Comparison of ENCODE assay signal across 1 cellular context in the genomic region with DNA sequence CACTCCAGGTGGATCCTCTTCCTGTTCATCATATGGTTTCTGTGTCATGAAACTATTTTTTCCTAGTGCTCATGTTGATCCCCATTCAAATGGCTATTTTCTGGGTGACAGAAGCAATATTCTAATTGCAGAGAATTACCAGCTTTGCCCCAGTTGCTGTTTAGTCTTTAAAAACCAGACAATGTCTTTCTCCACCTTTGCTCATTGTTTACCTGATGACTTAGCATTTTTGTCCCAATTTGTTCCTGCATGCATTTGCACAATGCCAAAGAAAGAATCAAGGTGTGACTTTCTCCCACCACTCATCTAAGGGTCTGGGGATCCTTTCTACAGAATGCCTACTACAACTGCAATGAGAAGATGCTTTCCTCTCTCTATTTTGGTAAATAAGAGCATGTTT.
TF ChIP-seq lines count a peak whose summit lies in the region.

No MANE protein-coding gene starts in this region.

TF ChIP-seq in K562, 482 proteins besides CTCF, POLR2A, EP300 and RAD21 (continued from another document):
- TF ChIP-seq ATF3 (IDR thresholded peaks at IDR 0.05) (no peak), ATF3 (CRISPR knock-in tag; conservative IDR thresholded peaks at IDR 0.05) (no peak), ZNF316 (IDR thresholded peaks at IDR 0.05) (peak; percentile 86), C11orf30 (IDR thresholded peaks at IDR 0.05; ENCODE audit: low read depth) (peak; percentile 87), GATA2 (CRISPR knock-in tag; IDR thresholded peaks at IDR 0.05) (no peak), NFE2L1 (tag; IDR thresholded peaks at IDR 0.05; ENCODE audit: borderline replicate concordance, low read depth) (0 out of 2 replicates have a peak, but pooled peaks have one; percentile 12), SRSF9 (IDR thresholded peaks at IDR 0.05; ENCODE audit: borderline replicate concordance, low read depth, low read length) (no peak), ETS2 (tag; IDR thresholded peaks at IDR 0.05; ENCODE audit: borderline replicate concordance, poor library complexity, severe bottlenecking) (no peak), SIRT6 (IDR thresholded peaks at IDR 0.05; ENCODE audit: low read depth, low read length) (no peak), RNF2 (IDR thresholded peaks at IDR 0.05) (no peak)
- TF ChIP-seq, protein P1, sequence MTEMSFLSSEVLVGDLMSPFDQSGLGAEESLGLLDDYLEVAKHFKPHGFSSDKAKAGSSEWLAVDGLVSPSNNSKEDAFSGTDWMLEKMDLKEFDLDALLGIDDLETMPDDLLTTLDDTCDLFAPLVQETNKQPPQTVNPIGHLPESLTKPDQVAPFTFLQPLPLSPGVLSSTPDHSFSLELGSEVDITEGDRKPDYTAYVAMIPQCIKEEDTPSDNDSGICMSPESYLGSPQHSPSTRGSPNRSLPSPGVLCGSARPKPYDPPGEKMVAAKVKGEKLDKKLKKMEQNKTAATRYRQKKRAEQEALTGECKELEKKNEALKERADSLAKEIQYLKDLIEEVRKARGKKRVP (CRISPR knock-in tag; IDR thresholded peaks at IDR 0.05) = no peak
- TF ChIP-seq, protein P2, sequence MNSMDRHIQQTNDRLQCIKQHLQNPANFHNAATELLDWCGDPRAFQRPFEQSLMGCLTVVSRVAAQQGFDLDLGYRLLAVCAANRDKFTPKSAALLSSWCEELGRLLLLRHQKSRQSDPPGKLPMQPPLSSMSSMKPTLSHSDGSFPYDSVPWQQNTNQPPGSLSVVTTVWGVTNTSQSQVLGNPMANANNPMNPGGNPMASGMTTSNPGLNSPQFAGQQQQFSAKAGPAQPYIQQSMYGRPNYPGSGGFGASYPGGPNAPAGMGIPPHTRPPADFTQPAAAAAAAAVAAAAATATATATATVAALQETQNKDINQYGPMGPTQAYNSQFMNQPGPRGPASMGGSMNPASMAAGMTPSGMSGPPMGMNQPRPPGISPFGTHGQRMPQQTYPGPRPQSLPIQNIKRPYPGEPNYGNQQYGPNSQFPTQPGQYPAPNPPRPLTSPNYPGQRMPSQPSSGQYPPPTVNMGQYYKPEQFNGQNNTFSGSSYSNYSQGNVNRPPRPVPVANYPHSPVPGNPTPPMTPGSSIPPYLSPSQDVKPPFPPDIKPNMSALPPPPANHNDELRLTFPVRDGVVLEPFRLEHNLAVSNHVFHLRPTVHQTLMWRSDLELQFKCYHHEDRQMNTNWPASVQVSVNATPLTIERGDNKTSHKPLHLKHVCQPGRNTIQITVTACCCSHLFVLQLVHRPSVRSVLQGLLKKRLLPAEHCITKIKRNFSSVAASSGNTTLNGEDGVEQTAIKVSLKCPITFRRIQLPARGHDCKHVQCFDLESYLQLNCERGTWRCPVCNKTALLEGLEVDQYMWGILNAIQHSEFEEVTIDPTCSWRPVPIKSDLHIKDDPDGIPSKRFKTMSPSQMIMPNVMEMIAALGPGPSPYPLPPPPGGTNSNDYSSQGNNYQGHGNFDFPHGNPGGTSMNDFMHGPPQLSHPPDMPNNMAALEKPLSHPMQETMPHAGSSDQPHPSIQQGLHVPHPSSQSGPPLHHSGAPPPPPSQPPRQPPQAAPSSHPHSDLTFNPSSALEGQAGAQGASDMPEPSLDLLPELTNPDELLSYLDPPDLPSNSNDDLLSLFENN (IDR thresholded peaks at IDR 0.05; ENCODE audit: low read depth in 2 of 2, low read length in 2 of 2) = no peak
- TF ChIP-seq, protein P3, sequence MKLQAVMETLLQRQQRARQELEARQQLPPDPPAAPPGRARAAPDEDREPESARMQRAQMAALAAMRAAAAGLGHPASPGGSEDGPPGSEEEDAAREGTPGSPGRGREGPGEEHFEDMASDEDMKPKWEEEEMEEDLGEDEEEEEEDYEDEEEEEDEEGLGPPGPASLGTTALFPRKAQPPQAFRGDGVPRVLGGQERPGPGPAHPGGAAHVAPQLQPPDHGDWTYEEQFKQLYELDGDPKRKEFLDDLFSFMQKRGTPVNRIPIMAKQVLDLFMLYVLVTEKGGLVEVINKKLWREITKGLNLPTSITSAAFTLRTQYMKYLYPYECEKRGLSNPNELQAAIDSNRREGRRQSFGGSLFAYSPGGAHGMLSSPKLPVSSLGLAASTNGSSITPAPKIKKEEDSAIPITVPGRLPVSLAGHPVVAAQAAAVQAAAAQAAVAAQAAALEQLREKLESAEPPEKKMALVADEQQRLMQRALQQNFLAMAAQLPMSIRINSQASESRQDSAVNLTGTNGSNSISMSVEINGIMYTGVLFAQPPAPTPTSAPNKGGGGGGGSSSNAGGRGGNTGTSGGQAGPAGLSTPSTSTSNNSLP (IDR thresholded peaks at IDR 0.05; ENCODE audit: borderline replicate concordance, low read depth, low read length) = no peak
